34 cellular contexts compared by ENCODE assay signal in genomic region chr2:194294156-194294555, GRCh38.
"Had no signal": no experiment of that assay in that cellular context is flagged by ENCODE, and none has a peak within 500 bp of the region (broad histone marks: within the 10 kb centered on the region; RNA-seq: fewer than 3 reads in every experiment).

No MANE protein-coding gene starts in this region.

- H3K4me2 ChIP-seq: KMS-11 had no signal

- H3K9me3 ChIP-seq: MG63 had no signal

- H3K27ac ChIP-seq: KMS-11 had no signal

- H3K27me3 ChIP-seq: MG63 had no signal

- H3K4me3 ChIP-seq: MG63 had no signal

- DNase-seq: Karpas-422, Kasumi-1, MG63, MM.1S, MV-4-11, NCI-H1048, NCI-H1092, NCI-H1092 treated with DMSO at 0.1 percent for 48 hours, NCI-H1105, NCI-H1105 treated with DMSO at 0.1 percent for 48 hours, NCI-H1417, NCI-H1417 treated with DMSO at 0.1 percent for 48 hours, NCI-H1436, NCI-H1436 treated with DMSO at 0.1 percent for 48 hours, NCI-H146, NCI-H1694, NCI-H1694 treated with DMSO at 0.1 percent for 48 hours, NCI-H187, NCI-H187 treated with DMSO at 0.1 percent for 48 hours, NCI-H1930, NCI-H2029, NCI-H2029 treated with DMSO at 0.1 percent for 48 hours, NCI-H2081, NCI-H2081 treated with DMSO at 0.1 percent for 48 hours, NCI-H2107, NCI-H2171, NCI-H2171 treated with DMSO at 0.1 percent for 48 hours, NCI-H2227 treated with DMSO at 0.1 percent for 48 hours, NCI-H226, NCI-H345, NCI-H446, NCI-H446 treated with DMSO at 0.1 percent for 48 hours, NCI-H510A had no signal

- H3K9ac ChIP-seq: KMS-11 had no signal

- H3K36me3 ChIP-seq: MG63 had no signal
